ENCODE assay signal across 19 cellular contexts in genomic region chr9:82492274-82492673, GRCh38.
"Had no signal": no experiment of that assay in that cellular context is flagged by ENCODE, and none has a peak within 500 bp of the region (broad histone marks: within the 10 kb centered on the region; RNA-seq: fewer than 3 reads in every experiment).

No MANE protein-coding gene starts in this region.

- H3K27me3 Mint-ChIP-seq: activated CD4-positive, alpha-beta memory T cell treated with anti-CD3 and anti-CD28 coated beads, Interleukin-2, amount 10 ng/mL, durations not matched to agents 7 days and 5 days; activated naive CD8-positive, alpha-beta T cell treated with anti-CD3 and anti-CD28 coated beads, Interleukin-2, amount 10 ng/mL, durations not matched to agents 7 days and 5 days; naive thymus-derived CD4-positive, alpha-beta T cell had no signal

- H3K9me3 Mint-ChIP-seq: activated naive CD8-positive, alpha-beta T cell treated with anti-CD3 and anti-CD28 coated beads, Interleukin-2, amount 10 ng/mL, durations not matched to agents 7 days and 5 days had no signal

- H3K4me3 ChIP-seq: breast epithelium, lung, right atrium auricular region, spleen had no signal

- H3K27me3 ChIP-seq: breast epithelium, neutrophil, right atrium auricular region, spleen had no signal

- DNase-seq: activated CD4-positive, alpha-beta memory T cell treated with anti-CD3 and anti-CD28 coated beads, Interleukin-2, amount 10 ng/mL, durations not matched to agents 7 days and 5 days; activated naive CD8-positive, alpha-beta T cell treated with anti-CD3 and anti-CD28 coated beads, Interleukin-2, amount 10 ng/mL, durations not matched to agents 7 days and 5 days; activated T-cell treated with anti-CD3 and anti-CD28 coated beads, Interleukin-2, amount 50 U/mL, for 72 hours; anterior cingulate cortex; effector CD4-positive, alpha-beta T cell; immature natural killer cell; left cardiac atrium; naive thymus-derived CD4-positive, alpha-beta T cell; posterior cingulate gyrus; spleen; stimulated activated CD4-positive, alpha-beta T cell treated with anti-CD3 and anti-CD28 coated beads, Interleukin-1b, Interleukin-23, amount 100 ng/mL, for 48 hours; stimulated activated naive CD4-positive, alpha-beta T cell; T-helper 9 cell had no signal

- H3K9me3 ChIP-seq: breast epithelium, neutrophil, right atrium auricular region, spleen had no signal

- H3K36me3 Mint-ChIP-seq: activated naive CD8-positive, alpha-beta T cell treated with anti-CD3 and anti-CD28 coated beads, Interleukin-2, amount 10 ng/mL, durations not matched to agents 7 days and 5 days; naive thymus-derived CD4-positive, alpha-beta T cell; type B pancreatic cell had no signal

- H3K4me3 Mint-ChIP-seq: activated CD4-positive, alpha-beta memory T cell treated with anti-CD3 and anti-CD28 coated beads, Interleukin-2, amount 10 ng/mL, durations not matched to agents 7 days and 5 days; activated naive CD8-positive, alpha-beta T cell treated with anti-CD3 and anti-CD28 coated beads, Interleukin-2, amount 10 ng/mL, durations not matched to agents 7 days and 5 days; activated T-cell treated with anti-CD3 and anti-CD28 coated beads, Interleukin-2, amount 50 U/mL, for 72 hours; immature natural killer cell; naive thymus-derived CD4-positive, alpha-beta T cell; type B pancreatic cell had no signal

- FAIRE-seq: colon had no signal

- H3K36me3 ChIP-seq: breast epithelium, neutrophil, right atrium auricular region, spleen had no signal

- H3K4me1 Mint-ChIP-seq: activated CD4-positive, alpha-beta memory T cell treated with anti-CD3 and anti-CD28 coated beads, Interleukin-2, amount 10 ng/mL, durations not matched to agents 7 days and 5 days; activated naive CD8-positive, alpha-beta T cell treated with anti-CD3 and anti-CD28 coated beads, Interleukin-2, amount 10 ng/mL, durations not matched to agents 7 days and 5 days; immature natural killer cell; naive thymus-derived CD4-positive, alpha-beta T cell had no signal

- H3K27ac ChIP-seq: breast epithelium, neutrophil, right atrium auricular region, spleen had no signal

- ATAC-seq: activated T-cell treated with anti-CD3 and anti-CD28 coated beads, Interleukin-2, amount 50 U/mL, for 72 hours; left cardiac atrium; naive thymus-derived CD4-positive, alpha-beta T cell had no signal

- H3K27ac Mint-ChIP-seq: activated CD4-positive, alpha-beta memory T cell treated with anti-CD3 and anti-CD28 coated beads, Interleukin-2, amount 10 ng/mL, durations not matched to agents 7 days and 5 days; activated naive CD8-positive, alpha-beta T cell treated with anti-CD3 and anti-CD28 coated beads, Interleukin-2, amount 10 ng/mL, durations not matched to agents 7 days and 5 days; activated T-cell treated with anti-CD3 and anti-CD28 coated beads, Interleukin-2, amount 50 U/mL, for 72 hours; immature natural killer cell; naive thymus-derived CD4-positive, alpha-beta T cell; type B pancreatic cell had no signal
